In genomic region chr1:27026621-27027574, GRCh38 we compare ENCODE assay signal across 1 cellular context.
TF ChIP-seq lines count a peak whose summit lies in the region.

No MANE protein-coding gene starts in this region.

TF ChIP-seq in K562, 482 proteins besides CTCF, POLR2A, EP300 and RAD21 (continues in another document):
- TF ChIP-seq POLR2G (IDR thresholded peaks at IDR 0.05; ENCODE audit: low read depth, low read length) (peak; percentile 19; the same call in 1 of the 2 replicates), TEAD1 (CRISPR knock-in tag; IDR thresholded peaks at IDR 0.05) (peak; percentile 25 to 65; a peak in 3 of 4 replicates), JUNB (CRISPR knock-in tag; conservative IDR thresholded peaks at IDR 0.05) (no peak), IFI16 (CRISPR knock-in tag; IDR thresholded peaks at IDR 0.05) (no peak), MLX (CRISPR knock-in tag; conservative IDR thresholded peaks at IDR 0.05) (no peak), NCOA6 (IDR thresholded peaks at IDR 0.05) (no peak), NRF1 (conservative IDR thresholded peaks at IDR 0.05 in 1 of 2, IDR thresholded peaks at IDR 0.05 in 1 of 2) (peak; percentile 49 to 62; a peak in 3 of 4 replicates), E2F8 (IDR thresholded peaks at IDR 0.05; ENCODE audit: low read depth, partially characterized antibody) (no peak), MLLT1 (IDR thresholded peaks at IDR 0.05) (peak; percentile 30 to 91; a peak in 2 of 4 replicates), MGA (IDR thresholded peaks at IDR 0.05) (peak; percentile 89), PHF8 (IDR thresholded peaks at IDR 0.05; ENCODE audit: borderline replicate concordance, low read length) (peak; percentile 48; the same call in 1 of the 2 replicates), NBN (IDR thresholded peaks at IDR 0.05; ENCODE audit: low read depth) (peak; percentile 69), KLF1 (tag; IDR thresholded peaks at IDR 0.05) (no peak), MAFF (IDR thresholded peaks at IDR 0.05; ENCODE audit: low read length) (peak; percentile 36; the same call in 1 of the 2 replicates), CREB3L1 (IDR thresholded peaks at IDR 0.05; ENCODE audit: borderline replicate concordance, low read depth) (peak; percentile 52; the same call in 1 of the 2 replicates), ZNF347 (CRISPR knock-in tag; IDR thresholded peaks at IDR 0.05; ENCODE audit: low read depth) (no peak), PHF21A (IDR thresholded peaks at IDR 0.05; ENCODE audit: borderline replicate concordance, low read depth) (no peak), GABPB1 (CRISPR knock-in tag; IDR thresholded peaks at IDR 0.05) (0 out of 2 replicates have a peak, but pooled peaks have one; percentile 67), LCOR (CRISPR knock-in tag; IDR thresholded peaks at IDR 0.05) (peak; percentile 53; the same call in 1 of the 2 replicates), ZFPM2 (CRISPR knock-in tag; IDR thresholded peaks at IDR 0.05) (0 out of 2 replicates have a peak, but pooled peaks have one; percentile 43), ARID1B (IDR thresholded peaks at IDR 0.05) (peak; percentile 86), SREBF1 (IDR thresholded peaks at IDR 0.05; ENCODE audit: borderline replicate concordance, low read depth, low read length) (no peak), RBBP5 (IDR thresholded peaks at IDR 0.05; ENCODE audit: borderline replicate concordance, insufficient read depth, low read length, poor library complexity, severe bottlenecking) (peak; percentile 57), NFRKB (IDR thresholded peaks at IDR 0.05; ENCODE audit: low read depth) (peak; percentile 80; the same call in 1 of the 2 replicates), ZBTB7A (IDR thresholded peaks at IDR 0.05; ENCODE audit: borderline replicate concordance, control insufficient read depth, low read depth, low read length) (no peak), NR1H2 (CRISPR knock-in tag; IDR thresholded peaks at IDR 0.05) (0 out of 2 replicates have a peak, but pooled peaks have one; percentile 70), RBM22 (IDR thresholded peaks at IDR 0.05; ENCODE audit: low read depth, low read length, poor library complexity, severe bottlenecking) (no peak), TFAP4 (CRISPR knock-in tag; IDR thresholded peaks at IDR 0.05; ENCODE audit: borderline replicate concordance) (peak; percentile 64; the same call in 1 of the 2 replicates), ZNF24 (IDR thresholded peaks at IDR 0.05) (no peak), CBFB (CRISPR knock-in tag; IDR thresholded peaks at IDR 0.05) (peak; percentile 88; the same call in 1 of the 2 replicates), CBFA2T3 (IDR thresholded peaks at IDR 0.05) (peak; percentile 76), TBP (optimal IDR thresholded peaks at IDR 0.05; ENCODE audit: low read depth, low read length) (peak; percentile 79), E2F6 (IDR thresholded peaks at IDR 0.05; ENCODE audit: borderline replicate concordance in 1 of 2, extremely low read depth in 1 of 2, insufficient read depth in 1 of 2, insufficient read length in 1 of 2, low read depth in 1 of 2, low read length in 1 of 2, poor library complexity in 1 of 2, severe bottlenecking in 1 of 2) (peak in 1 of 2 experiments; percentile 47), CREB3 (tag; conservative IDR thresholded peaks at IDR 0.05; ENCODE audit: low read depth) (no peak), CBFA2T2 (conservative IDR thresholded peaks at IDR 0.05) (peak; percentile 25), PHB2 (IDR thresholded peaks at IDR 0.05; ENCODE audit: low read depth) (peak; percentile 46; the same call in 1 of the 2 replicates), TOE1 (IDR thresholded peaks at IDR 0.05; ENCODE audit: borderline replicate concordance) (0 out of 2 replicates have a peak, but pooled peaks have one; percentile 49), TOE1 (CRISPR knock-in tag; IDR thresholded peaks at IDR 0.05; ENCODE audit: borderline replicate concordance, low read depth) (no peak), SUPT5H (IDR thresholded peaks at IDR 0.05) (peak; percentile 63), HDAC6 (IDR thresholded peaks at IDR 0.05; ENCODE audit: low read depth, low read length) (no peak), POLR2B (IDR thresholded peaks at IDR 0.05; ENCODE audit: low read depth, partially characterized antibody) (peak; percentile 67), GATA2 (CRISPR knock-in tag; IDR thresholded peaks at IDR 0.05) (0 out of 2 replicates have a peak, but pooled peaks have one; percentile 40), CSDE1 (IDR thresholded peaks at IDR 0.05) (no peak)
